Comparison of ENCODE assay signal across 12 cellular contexts in the genomic region with DNA sequence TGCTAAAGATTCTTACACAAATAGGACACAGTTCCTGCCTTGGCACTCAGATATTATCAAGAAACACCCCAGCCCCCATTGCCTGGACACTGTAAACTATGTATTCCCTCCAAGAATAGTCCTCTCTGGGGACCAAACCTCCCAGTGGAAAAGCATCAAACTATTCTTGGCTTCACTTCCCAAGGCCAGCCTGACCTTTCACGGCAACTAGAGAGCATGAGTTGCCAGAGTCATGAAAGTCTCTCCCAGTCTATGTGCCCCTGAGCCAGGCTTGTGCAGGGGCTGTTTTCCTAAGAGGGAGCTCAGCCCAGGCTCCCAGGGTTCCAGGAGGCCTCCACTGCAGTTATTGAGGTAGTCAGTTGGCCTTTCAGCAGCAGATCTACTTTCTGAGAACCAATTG.
DNase-seq lines count a peak whose midpoint lies in the region; ATAC-seq and TF ChIP-seq lines count a peak whose summit lies in the region.
"Had no signal": no experiment of that assay in that cellular context is flagged by ENCODE, and none has a peak within 500 bp of the region (broad histone marks: within the 10 kb centered on the region; RNA-seq: fewer than 3 reads in every experiment).

No MANE protein-coding gene starts in this region.

- TF ChIP-seq POLR2A in spleen (IDR thresholded peaks at IDR 0.05) (no peak), erythroblast (IDR thresholded peaks at IDR 0.05; ENCODE audit: low read length) (no peak)

- H3K79me2 ChIP-seq in GM23338 (replicated peaks; ENCODE audit: insufficient read depth) = no peaks in the 10 kb centered on the region

- no peak for DNase-seq in GM23338 (ENCODE audit: low spot score)
- DNase-seq in SK-MEL-5 (ENCODE audit: low read depth, low spot score) = peak; percentile 45
- no peak for DNase-seq in left ventricle myocardium superior
- DNase-seq in spleen = peak; percentile 66
- no peak for DNase-seq in erythroblast (lab: John Stamatoyannopoulos, UW)
- no peak for DNase-seq in stimulated activated CD4-positive, alpha-beta T cell treated with anti-CD3 and anti-CD28 coated beads, Interleukin-4, amount 100 ng/mL, for 24 hours
- DNase-seq in NCI-H2227 treated with DMSO at 0.1 percent for 48 hours (lab: John Stamatoyannopoulos, UW) = no peak
- DNase-seq: NCI-H524 treated with DMSO at 0.1 percent for 48 hours; stimulated activated CD4-positive, alpha-beta T cell treated with anti-CD3 and anti-CD28 coated beads, Interleukin-12 subunit alpha, Interleukin-12 subunit beta, amount 100 ng/mL, for 4 hours; SW 1271 had no signal

- ATAC-seq in GM23338 (no peak), left ventricle myocardium superior (peak; percentile 93)
- ATAC-seq in activated CD4-positive, CD25-positive, alpha-beta regulatory T cell treated with anti-CD3 and anti-CD28 coated beads, Interleukin-2, amount 50 U/mL, for 24 hours = no peak

- no peaks in the 10 kb centered on the region for H3K9me2 ChIP-seq in GM23338 (ENCODE audit: insufficient read depth)

- H3F3A ChIP-seq in GM23338 (replicated peaks; ENCODE audit: low read depth) = no peaks in the 10 kb centered on the region

- no peak overlapping the region for H3K4me3 Mint-ChIP-seq in GM23338
- H3K4me3 Mint-ChIP-seq: memory B cell had no signal

- no peaks in the 10 kb centered on the region for H3K9me3 ChIP-seq in spleen

- H2AFZ ChIP-seq in GM23338 = peak overlapping the region; percentile 81; the same call in 1 of the 2 replicates

- H3K36me3 Mint-ChIP-seq in GM23338 (ENCODE audit: low read depth) = no peaks in the 10 kb centered on the region
- H3K36me3 Mint-ChIP-seq: memory B cell had no signal

- intact Hi-C loops in left ventricle myocardium superior (cut with micrococcal nuclease) (no loop called here), spleen (cut with DNase I; ENCODE audit: low total_unique reads) (no loop called here)

- no peaks in the 10 kb centered on the region for H3K36me3 ChIP-seq in GM23338 (ENCODE audit: insufficient read depth)
- no peaks in the 10 kb centered on the region for H3K36me3 ChIP-seq in spleen

- H3K4me1 Mint-ChIP-seq in GM23338 = peaks cover 7% of the 10 kb centered on the region; the same call in 2 of the 3 replicates

- no peaks in the 10 kb centered on the region for H3K27me3 ChIP-seq in GM23338 (ENCODE audit: insufficient read depth)
- H3K27me3 ChIP-seq in spleen (replicated peaks in 1 of 7) = no peaks in the 10 kb centered on the region

- no peaks in the 10 kb centered on the region for H3K9me3 Mint-ChIP-seq in GM23338
- H3K9me3 Mint-ChIP-seq: memory B cell had no signal

- in situ Hi-C loops in SK-MEL-5 (cut with HindIII; ENCODE audit: low pct_unique_long_range_greater_than_20kb, low sequenced_read_pairs) = no loop called here

- no peak overlapping the region for H3K27ac Mint-ChIP-seq in GM23338
- H3K27ac Mint-ChIP-seq: memory B cell had no signal

- H3K4me2 ChIP-seq in GM23338 = no peak overlapping the region

- H3K4me3 ChIP-seq in GM23338 = no peak overlapping the region
- no peak overlapping the region for H3K4me3 ChIP-seq in spleen

- no peaks in the 10 kb centered on the region for H3K4me1 ChIP-seq in GM23338 (ENCODE audit: insufficient read depth)
- H3K4me1 ChIP-seq in spleen = peaks cover 19 to 51% (median 32%) of the 10 kb centered on the region in 6 donors

- WGBS in spleen, 5 donors = 46 to 89% (median 73%) methylated on average over 1 of the region's 1 CpG

- H3K27ac ChIP-seq in GM23338 (ENCODE audit: low read depth) (no peak overlapping the region), spleen (peak overlapping the region in 5 of 8 donors; percentile 7 to 79 (median 55))

- no peaks in the 10 kb centered on the region for H4K20me1 ChIP-seq in GM23338 (replicated peaks; ENCODE audit: insufficient read depth)

- H3K27me3 Mint-ChIP-seq in GM23338 (ENCODE audit: insufficient read depth, low read depth, poor library complexity) = no peaks in the 10 kb centered on the region

- TF ChIP-seq CTCF in GM23338 (conservative IDR thresholded peaks at IDR 0.05; ENCODE audit: low read depth in 2 of 2) (no peak), spleen (IDR thresholded peaks at IDR 0.05 in 8 of 11, conservative IDR thresholded peaks at IDR 0.05 in 3 of 11) (no peak)

TF ChIP-seq in GM23338, 12 proteins besides CTCF, POLR2A, EP300 and RAD21:
- TF ChIP-seq EZH2phosphoT487 (IDR thresholded peaks at IDR 0.05; ENCODE audit: unreplicated experiment) (no peak), REST (IDR thresholded peaks at IDR 0.05; ENCODE audit: unreplicated experiment) (no peak), POLR2AphosphoS5 (IDR thresholded peaks at IDR 0.05; ENCODE audit: low read depth) (no peak), CREB1 (CRISPR knock-in tag; IDR thresholded peaks at IDR 0.05; ENCODE audit: low read depth) (no peak), ZNF114 (CRISPR knock-in tag; IDR thresholded peaks at IDR 0.05) (no peak), JUNB (IDR thresholded peaks at IDR 0.05; ENCODE audit: unreplicated experiment) (no peak), ZNF331 (CRISPR knock-in tag; IDR thresholded peaks at IDR 0.05; ENCODE audit: low read depth) (no peak), NANOG (IDR thresholded peaks at IDR 0.05; ENCODE audit: borderline replicate concordance) (no peak), EZH2 (IDR thresholded peaks at IDR 0.05; ENCODE audit: low read depth, unreplicated experiment) (no peak), STAT1 (IDR thresholded peaks at IDR 0.05; ENCODE audit: unreplicated experiment) (no peak)
- TF ChIP-seq, protein P1, sequence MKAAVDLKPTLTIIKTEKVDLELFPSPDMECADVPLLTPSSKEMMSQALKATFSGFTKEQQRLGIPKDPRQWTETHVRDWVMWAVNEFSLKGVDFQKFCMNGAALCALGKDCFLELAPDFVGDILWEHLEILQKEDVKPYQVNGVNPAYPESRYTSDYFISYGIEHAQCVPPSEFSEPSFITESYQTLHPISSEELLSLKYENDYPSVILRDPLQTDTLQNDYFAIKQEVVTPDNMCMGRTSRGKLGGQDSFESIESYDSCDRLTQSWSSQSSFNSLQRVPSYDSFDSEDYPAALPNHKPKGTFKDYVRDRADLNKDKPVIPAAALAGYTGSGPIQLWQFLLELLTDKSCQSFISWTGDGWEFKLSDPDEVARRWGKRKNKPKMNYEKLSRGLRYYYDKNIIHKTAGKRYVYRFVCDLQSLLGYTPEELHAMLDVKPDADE (IDR thresholded peaks at IDR 0.05) = no peak

Comparison
In these comparisons a context has a peak if more than half of its experiments do, and no peak if none do; other contexts are left out.
1. DNase-seq: peak in SK-MEL-5 (single experiment) and spleen (single experiment); none in GM23338 (single experiment), left ventricle myocardium superior (single experiment), erythroblast (0 of 2), stimulated activated CD4-positive, alpha-beta T cell treated with anti-CD3 and anti-CD28 coated beads, Interleukin-4, amount 100 ng/mL, for 24 hours (single experiment) and NCI-H2227 treated with DMSO at 0.1 percent for 48 hours (single experiment).